In genomic region chr20:47412073-47412472, GRCh38 we compare ENCODE assay signal across 15 cellular contexts. TPM values are rescaled to one million over a fixed set of nuclear protein-coding genes. Genes with fewer than 3 reads are reported as not detected.
DNase-seq lines count a peak whose midpoint lies in the region; ATAC-seq and TF ChIP-seq lines count a peak whose summit lies in the region.
"Had no signal": no experiment of that assay in that cellular context is flagged by ENCODE, and none has a peak within 500 bp of the region (broad histone marks: within the 10 kb centered on the region; RNA-seq: fewer than 3 reads in every experiment).

No MANE protein-coding gene starts in this region.

- H3K9me3 ChIP-seq in DOHH2 (ENCODE audit: control insufficient read depth, insufficient read depth, low read length) (no peaks in the 10 kb centered on the region), spleen (no peaks in the 10 kb centered on the region)
- H3K9me3 ChIP-seq in CD4-positive, alpha-beta T cell (ENCODE audit: control insufficient read depth, low read length), result no peaks in the 10 kb centered on the region

- peaks cover 49% of the 10 kb centered on the region for H3K36me3 ChIP-seq in DOHH2 (ENCODE audit: control insufficient read depth, low read length)
- no peaks in the 10 kb centered on the region for H3K36me3 ChIP-seq in spleen

- H3K4me1 ChIP-seq in DOHH2 (ENCODE audit: control insufficient read depth, low read length) (peaks cover 67% of the 10 kb centered on the region), spleen (peaks cover 13 to 84% (median 67%) of the 10 kb centered on the region in 6 donors)

- H3F3A ChIP-seq in DOHH2 (ENCODE audit: control insufficient read depth, insufficient read depth), result peaks cover 63% of the 10 kb centered on the region

- H3K36me3 Mint-ChIP-seq in CD4-positive, alpha-beta T cell (ENCODE audit: low read depth), result no peaks in the 10 kb centered on the region

- H3K4me1 Mint-ChIP-seq in CD4-positive, alpha-beta T cell (ENCODE audit: low read depth), result peaks cover 25% of the 10 kb centered on the region
- H3K4me1 Mint-ChIP-seq: GM23338 had no signal

- H3K27me3 ChIP-seq in DOHH2 (ENCODE audit: control insufficient read depth, low read length) (no peaks in the 10 kb centered on the region), spleen (replicated peaks in 1 of 7) (no peaks in the 10 kb centered on the region)
- H3K27me3 ChIP-seq in CD4-positive, alpha-beta T cell (ENCODE audit: control insufficient read depth, insufficient read depth, low read length), result no peaks in the 10 kb centered on the region
- H3K27me3 ChIP-seq: hepatocyte had no signal

- intact Hi-C loops in spleen (cut with DNase I; ENCODE audit: low total_unique reads), result loop anchor here (5.0 kb wide), 1 partner anchor 75 kb away; no protein-coding TSS in a partner anchor
- intact Hi-C loops in CD4-positive, alpha-beta T cell (cut with DNase I, micrococcal nuclease), result no loop called here

- no peaks in the 10 kb centered on the region for H3K9me3 Mint-ChIP-seq in CD4-positive, alpha-beta T cell
- H3K9me3 Mint-ChIP-seq: GM23338 had no signal

- 53 to 82% (median 76%) methylated on average over 4 of the region's 4 CpGs for WGBS in spleen, 5 donors

- peaks cover 66% of the 10 kb centered on the region for H3K79me2 ChIP-seq in DOHH2 (ENCODE audit: control insufficient read depth, low read length)
- H3K79me2 ChIP-seq: hepatocyte had no signal

- no peak for TF ChIP-seq CTCF in DOHH2 (IDR thresholded peaks at IDR 0.05; ENCODE audit: low read depth, low read length, poor library complexity, severe bottlenecking)
- no peak for TF ChIP-seq CTCF in GM20000 (IDR thresholded peaks at IDR 0.05; ENCODE audit: extremely low read depth, missing control alignments)
- no peak for TF ChIP-seq CTCF in spleen (IDR thresholded peaks at IDR 0.05 in 8 of 11, conservative IDR thresholded peaks at IDR 0.05 in 3 of 11)
- no peak for TF ChIP-seq CTCF in CD4-positive, alpha-beta T cell (IDR thresholded peaks at IDR 0.05)

- no peaks in the 10 kb centered on the region for H3K9me2 ChIP-seq in DOHH2 (replicated peaks; ENCODE audit: control insufficient read depth, low read length)

- H3K27ac ChIP-seq in DOHH2 (ENCODE audit: low read depth, low read length) (peak overlapping the region; percentile 100), angular gyrus (ENCODE audit: low read depth, low read length) (peak overlapping the region; percentile 30), spleen (peak overlapping the region; percentile 43 to 97 (median 90))
- no peak overlapping the region for H3K27ac ChIP-seq in CD4-positive, alpha-beta T cell (ENCODE audit: low read depth, low read length)
- H3K27ac ChIP-seq: hepatocyte had no signal

- peak; percentile 24 for DNase-seq in GM20000 (ENCODE audit: low spot score)
- no peak for DNase-seq in spleen
- no peak for DNase-seq in cortex of kidney (lab: John Stamatoyannopoulos, UW)
- no peak for DNase-seq in kidney glomerular epithelial cell (lab: John Stamatoyannopoulos, UW)
- DNase-seq in CD4-positive, alpha-beta T cell, result no peak
- DNase-seq: activated effector memory CD4-positive, alpha-beta T cell treated with Interleukin-2 at 50 U/mL for 16 hours; DMS79 treated with DMSO at 0.1 percent for 48 hours; left colon; NCI-H1930; NCI-H524 treated with DMSO at 0.1 percent for 48 hours had no signal

- no peaks in the 10 kb centered on the region for H4K20me1 ChIP-seq in DOHH2 (ENCODE audit: control insufficient read depth, insufficient read depth, low read depth, low read length)

- ATAC-seq in CD4-positive, alpha-beta T cell (ENCODE audit: poor library complexity), result no peak
- ATAC-seq: GM23338, left colon had no signal

- CTCF ChIA-PET in CD4-positive, alpha-beta T cell (lab: Charles Lee), result no interaction called here

- H3K27ac Mint-ChIP-seq in CD4-positive, alpha-beta T cell, result no peak overlapping the region
- H3K27ac Mint-ChIP-seq: GM23338 had no signal

- POLR2A ChIA-PET in CD4-positive, alpha-beta T cell (lab: Charles Lee), result interaction anchor here (1.9 kb wide), 1 partner anchor 91 kb away, joined by 7 read pairs; the partner anchor contains the start of gene NCOA3

- TF ChIP-seq POLR2A in spleen (IDR thresholded peaks at IDR 0.05), result peak in 1 of 3 donors; percentile 13

- H3K4me3 Mint-ChIP-seq in CD4-positive, alpha-beta T cell, result no peak overlapping the region
- H3K4me3 Mint-ChIP-seq: CD14-positive monocyte, GM23338 had no signal

- H3K27me3 Mint-ChIP-seq in CD4-positive, alpha-beta T cell, result no peaks in the 10 kb centered on the region

- peak overlapping the region; percentile 94 for H3K4me3 ChIP-seq in DOHH2 (ENCODE audit: low read length)
- H3K4me3 ChIP-seq in spleen, result peak overlapping the region in 3 of 8 donors; percentile 4 to 57 (median 12)
- H3K4me3 ChIP-seq: GM23338, hepatocyte had no signal

- peak overlapping the region; percentile 97 for H3K4me2 ChIP-seq in DOHH2 (ENCODE audit: low read length)
- H3K4me2 ChIP-seq: GM23338, hepatocyte had no signal

RNA-seq across cellular contexts. Expression of gene ZMYND8, which starts 55.6 kb away (rescaled TPM):
- total RNA-seq in spleen, result 10 to 100 TPM; 30.3 to 64.0 (median 56.0) TPM
- 10 to 100 TPM; 12.5 to 16.8 (median 15.6) TPM for polyA plus RNA-seq in spleen
- 10 to 100 TPM; 33.0 to 34.3 TPM for total RNA-seq in CD4-positive, alpha-beta T cell
